8 cellular contexts compared by ENCODE assay signal in the genomic region with DNA sequence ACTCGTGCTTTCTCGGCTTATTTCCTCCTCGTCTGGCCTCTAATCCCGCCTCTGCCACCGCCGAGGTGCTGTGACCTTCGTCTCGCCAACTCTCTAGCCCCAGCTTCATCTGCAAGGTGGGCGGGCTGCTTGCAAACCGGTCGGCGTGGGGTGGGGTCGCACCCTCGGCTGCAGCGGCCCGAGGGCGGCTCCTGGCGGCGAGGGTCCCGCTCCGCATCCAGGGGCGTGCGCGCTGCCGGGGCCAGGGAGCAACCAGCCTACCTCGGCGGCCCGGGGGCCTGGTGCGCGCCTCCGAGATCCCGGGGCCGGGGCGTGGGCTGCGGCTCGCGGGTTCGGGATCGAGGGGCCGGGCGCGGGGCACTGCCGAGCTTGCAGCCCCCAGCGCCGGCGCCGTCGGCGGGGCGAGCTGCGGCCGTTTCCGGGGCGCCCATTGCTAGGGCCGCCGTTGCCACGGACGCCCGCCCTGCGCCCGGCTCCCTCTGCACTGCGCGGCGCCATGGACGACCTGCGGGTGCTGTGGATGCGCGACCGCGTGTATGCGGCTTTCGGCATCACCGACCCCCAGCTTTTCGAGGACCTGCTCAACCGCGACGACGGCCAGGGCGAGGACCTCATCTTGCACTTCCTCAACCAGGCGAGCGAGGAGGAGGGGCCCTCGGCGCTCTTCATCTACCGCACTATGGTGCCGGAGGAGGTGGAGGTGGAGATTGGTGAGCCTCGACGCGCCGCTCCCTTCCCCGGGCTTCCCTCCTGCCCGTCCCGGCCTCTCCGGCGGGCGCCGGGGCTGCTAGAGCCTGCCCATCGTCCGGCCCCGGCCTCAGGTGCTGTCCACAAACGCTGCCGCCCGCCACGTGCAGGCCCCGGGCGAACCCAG. TPM values are rescaled to one million over a fixed set of nuclear protein-coding genes. Genes with fewer than 3 reads are reported as not detected.
DNase-seq lines count a peak whose midpoint lies in the region; ATAC-seq and TF ChIP-seq lines count a peak whose summit lies in the region.

A gene with protein sequence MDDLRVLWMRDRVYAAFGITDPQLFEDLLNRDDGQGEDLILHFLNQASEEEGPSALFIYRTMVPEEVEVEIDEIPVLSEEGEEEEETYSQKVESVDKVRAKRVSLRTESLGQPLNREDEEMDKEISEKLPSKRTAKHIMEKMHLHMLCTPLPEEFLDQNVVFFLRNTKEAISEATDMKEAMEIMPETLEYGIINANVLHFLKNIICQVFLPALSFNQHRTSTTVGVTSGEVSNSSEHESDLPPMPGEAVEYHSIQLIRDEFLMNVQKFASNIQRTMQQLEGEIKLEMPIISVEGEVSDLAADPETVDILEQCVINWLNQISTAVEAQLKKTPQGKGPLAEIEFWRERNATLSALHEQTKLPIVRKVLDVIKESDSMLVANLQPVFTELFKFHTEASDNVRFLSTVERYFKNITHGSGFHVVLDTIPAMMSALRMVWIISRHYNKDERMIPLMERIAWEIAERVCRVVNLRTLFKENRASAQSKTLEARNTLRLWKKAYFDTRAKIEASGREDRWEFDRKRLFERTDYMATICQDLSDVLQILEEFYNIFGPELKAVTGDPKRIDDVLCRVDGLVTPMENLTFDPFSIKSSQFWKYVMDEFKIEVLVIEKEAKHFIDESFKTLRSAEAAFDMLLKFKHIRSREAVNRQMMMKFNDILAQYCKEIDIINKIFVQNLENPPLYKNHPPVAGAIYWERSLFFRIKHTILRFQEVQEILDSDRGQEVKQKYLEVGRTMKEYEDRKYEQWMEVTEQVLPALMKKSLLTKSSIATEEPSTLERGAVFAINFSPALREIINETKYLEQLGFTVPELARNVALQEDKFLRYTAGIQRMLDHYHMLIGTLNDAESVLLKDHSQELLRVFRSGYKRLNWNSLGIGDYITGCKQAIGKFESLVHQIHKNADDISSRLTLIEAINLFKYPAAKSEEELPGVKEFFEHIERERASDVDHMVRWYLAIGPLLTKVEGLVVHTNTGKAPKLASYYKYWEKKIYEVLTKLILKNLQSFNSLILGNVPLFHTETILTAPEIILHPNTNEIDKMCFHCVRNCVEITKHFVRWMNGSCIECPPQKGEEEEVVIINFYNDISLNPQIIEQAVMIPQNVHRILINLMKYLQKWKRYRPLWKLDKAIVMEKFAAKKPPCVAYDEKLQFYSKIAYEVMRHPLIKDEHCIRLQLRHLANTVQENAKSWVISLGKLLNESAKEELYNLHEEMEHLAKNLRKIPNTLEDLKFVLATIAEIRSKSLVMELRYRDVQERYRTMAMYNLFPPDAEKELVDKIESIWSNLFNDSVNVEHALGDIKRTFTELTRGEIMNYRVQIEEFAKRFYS (N-terminal part only) (plus strand): TSS at position 461 of the 874 bp plus-strand sequence. CDS start 36 bp downstream, at position 497.

- no peak within 1 kb of the TSS for H3K9ac ChIP-seq in endodermal cell (ENCODE audit: extremely low read depth, low read length, poor library complexity, severe bottlenecking)

- ATAC-seq in GM19035 (IDR thresholded peaks at IDR 0.05; ENCODE audit: unreplicated experiment) (peak; percentile 59), naive B cell (ENCODE audit: low read depth in 2 of 2) (peak; percentile 83 to 85)

- peak; percentile 58 for DNase-seq in AG20443 (ENCODE audit: low spot score)
- peak; percentile 12 for DNase-seq in HK-2 (ENCODE audit: unreplicated experiment)
- peak; percentile 66 for DNase-seq in activated CD4-positive, alpha-beta T cell treated with anti-CD3 and anti-CD28 coated beads for 48 hours
- peak; percentile 98 for DNase-seq in endodermal cell
- DNase-seq in naive B cell, result peak; percentile 58
- DNase-seq in tibial artery, result no peak
- DNase-seq in effector CD8-positive, alpha-beta T cell (lab: John Stamatoyannopoulos, UW), result no peak

- H3K36me3 ChIP-seq in endodermal cell (ENCODE audit: control insufficient read depth, insufficient read depth, low read length), result peaks cover 16% of the 10 kb centered on the region
- peaks cover 0 to 8% (median 0%) of the 10 kb centered on the region in 3 donors for H3K36me3 ChIP-seq in tibial artery

- H3K4me1 Mint-ChIP-seq in endodermal cell (peaks cover 18% of the 10 kb centered on the region), naive B cell (peaks cover 0 to 9% (median 0%) of the 10 kb centered on the region in 3 donors)

- H3K36me3 Mint-ChIP-seq in endodermal cell (ENCODE audit: low read depth), result peaks cover 32% of the 10 kb centered on the region
- peaks cover 0 to 11% of the 10 kb centered on the region in 2 donors for H3K36me3 Mint-ChIP-seq in naive B cell

- H3K9me3 ChIP-seq in endodermal cell (ENCODE audit: control insufficient read depth, low read length), result no peaks in the 10 kb centered on the region
- no peaks in the 10 kb centered on the region for H3K9me3 ChIP-seq in tibial artery

- WGBS in endodermal cell (ENCODE audit: insufficient coverage in 1 of 2, insufficient read length in 1 of 2), 2 experiments, result 4 to 11% methylated on average over 27 to 105 of the region's 105 CpGs

- H3K27ac Mint-ChIP-seq in endodermal cell (peak within 1 kb of the TSS; percentile 35), naive B cell (peak within 1 kb of the TSS in 4 of 6 donors; percentile 19 to 78 (median 70))

- H3K9me3 Mint-ChIP-seq in endodermal cell, result no peaks in the 10 kb centered on the region
- H3K9me3 Mint-ChIP-seq in naive B cell, result no peaks in the 10 kb centered on the region

- H3K4me3 ChIP-seq in endodermal cell (ENCODE audit: low read length), result peak within 1 kb of the TSS; percentile 74
- H3K4me3 ChIP-seq in tibial artery, result peak within 1 kb of the TSS; percentile 29 to 50

- H3K4me3 Mint-ChIP-seq in endodermal cell (peak within 1 kb of the TSS; percentile 67), naive B cell (peak within 1 kb of the TSS; percentile 73 to 94 (median 90))

- H3K4me1 ChIP-seq in endodermal cell (ENCODE audit: control insufficient read depth, insufficient read depth, low read length) (no peaks in the 10 kb centered on the region), tibial artery (peaks cover 0 to 29% (median 14%) of the 10 kb centered on the region in 4 donors)

- no peak within 1 kb of the TSS for H3K27ac ChIP-seq in endodermal cell (ENCODE audit: low read depth, low read length)
- no peak within 1 kb of the TSS for H3K27ac ChIP-seq in tibial artery

- H3K27me3 Mint-ChIP-seq in endodermal cell (ENCODE audit: insufficient read depth), result peaks cover 7% of the 10 kb centered on the region
- no peaks in the 10 kb centered on the region for H3K27me3 Mint-ChIP-seq in naive B cell

- H3K27me3 ChIP-seq in endodermal cell (ENCODE audit: control insufficient read depth, insufficient read depth, low read length, poor library complexity, severe bottlenecking) (no peaks in the 10 kb centered on the region), tibial artery (peaks cover 0 to 17% of the 10 kb centered on the region in 2 donors)

- TF ChIP-seq CTCF in endodermal cell (conservative IDR thresholded peaks at IDR 0.05) (peak; percentile 86), tibial artery (IDR thresholded peaks at IDR 0.05) (no peak)

- intact Hi-C loops in tibial artery (cut with DNase I; ENCODE audit: low total_unique reads), result no loop called here

RNA-seq across cellular contexts. Expression of the gene that starts here (rescaled TPM):
- under 1 TPM; 0.09 to 0.64 TPM for total RNA-seq in endodermal cell
- polyA plus RNA-seq in endodermal cell (2013, experiment 1 of 2), result 0.07 TPM
- polyA plus RNA-seq in endodermal cell (2013, experiment 2 of 2), result 0.17 TPM
- polyA plus RNA-seq in naive B cell (ENCODE audit: low read depth in 6 of 6), result under 1 TPM in 5 of 6 donors, not detected in 1; 0.03 to 0.33 (median 0.17) TPM

Comparison
In these comparisons a context has a peak if more than half of its experiments do, and no peak if none do; other contexts are left out.
1. Peak in DNase-seq and H3K4me3 ChIP-seq in endodermal cell; RNA of the gene not detected or under 1 TPM.
2. Peak in DNase-seq and ATAC-seq in naive B cell; RNA of the gene not detected or under 1 TPM.
3. DNase-seq: peak in AG20443 (single experiment), HK-2 (single experiment) and activated CD4-positive, alpha-beta T cell treated with anti-CD3 and anti-CD28 coated beads for 48 hours (single experiment); none in tibial artery (0 of 2) and effector CD8-positive, alpha-beta T cell (single experiment).